Comparison of ENCODE assay signal across 35 cellular contexts in the genomic region with DNA sequence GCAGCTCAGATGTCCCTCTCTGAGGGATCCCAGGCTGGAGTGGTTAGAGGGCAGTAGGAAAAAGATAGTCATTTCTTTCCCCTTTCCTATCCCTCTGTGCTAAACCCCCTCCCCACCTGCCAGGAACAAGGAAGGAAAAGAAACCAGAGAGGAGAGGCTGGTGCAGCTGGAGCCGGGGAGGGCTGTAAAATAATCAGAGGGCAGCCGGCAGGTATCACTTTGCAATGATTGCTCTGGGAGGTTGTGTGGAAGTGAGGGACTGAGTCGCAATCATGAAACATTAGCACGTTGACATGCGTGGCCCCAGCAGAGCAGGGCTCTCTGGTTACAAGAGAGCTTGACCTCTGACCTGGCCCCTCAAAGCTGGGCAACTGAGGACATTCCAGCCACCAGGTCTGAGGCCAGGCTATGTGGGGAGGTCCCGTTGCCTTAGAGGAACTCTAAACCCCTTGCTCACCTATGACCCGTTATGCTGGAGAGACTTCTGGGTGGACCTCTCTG.
"Had no signal": no experiment of that assay in that cellular context is flagged by ENCODE, and none has a peak within 500 bp of the region (broad histone marks: within the 10 kb centered on the region; RNA-seq: fewer than 3 reads in every experiment).

No MANE protein-coding gene starts in this region.

- H3K36me3 ChIP-seq: adrenal gland, cardiac muscle cell, heart left ventricle, WERI-Rb-1 had no signal

- H3K4me1 Mint-ChIP-seq: activated B cell treated with CpG ODN at 0.5 μM for 24 hours; activated naive CD4-positive, alpha-beta T cell treated with anti-CD3 and anti-CD28 coated beads, Interleukin-2, amount 50 U/mL, for 24 hours; activated naive CD8-positive, alpha-beta T cell treated with anti-CD3 and anti-CD28 coated beads for 36 hours; activated naive CD8-positive, alpha-beta T cell treated with anti-CD3 and anti-CD28 coated beads, Interleukin-2, amount 50 U/mL, for 24 hours; T-cell had no signal

- H3K4me3 Mint-ChIP-seq: activated B cell treated with CpG ODN at 0.5 μM for 24 hours; activated CD8-positive, alpha-beta T cell treated with anti-CD3 and anti-CD28 coated beads for 36 hours; activated naive CD4-positive, alpha-beta T cell treated with anti-CD3 and anti-CD28 coated beads for 36 hours; activated naive CD4-positive, alpha-beta T cell treated with anti-CD3 and anti-CD28 coated beads, Interleukin-2, amount 50 U/mL, for 24 hours; activated naive CD8-positive, alpha-beta T cell treated with anti-CD3 and anti-CD28 coated beads for 36 hours; activated naive CD8-positive, alpha-beta T cell treated with anti-CD3 and anti-CD28 coated beads, Interleukin-2, amount 50 U/mL, for 24 hours; activated T-helper 1 cell treated with anti-CD3 and anti-CD28 coated beads, Interleukin-12 subunit alpha, Interleukin-12 subunit beta, Interleukin-2, Interleukin-4 antibody, amounts not matched to agents 30 ng/mL and 10 ng/mL and 1 ng/mL, durations not matched to agents 14 hours and 24 hours and 36 hours; dendritic cell treated with granulocyte-macrophage colony-stimulating factor and Interleukin-4, amounts not matched to agents 40 ng/mL and 50 ng/mL, for 4 days; endodermal cell; T-cell; T-helper 1 cell treated with Interleukin-12 subunit alpha and Interleukin-12 subunit beta and Interleukin-4 antibody, amounts not matched to agents 30 μg/mL and 1 μg/mL, for 36 hours had no signal

- DNase-seq: activated B cell treated with CpG ODN at 0.5 μM for 24 hours; activated CD4-positive, alpha-beta T cell treated with anti-CD3 and anti-CD28 coated beads for 48 hours; activated CD4-positive, alpha-beta T cell treated with anti-CD3 and anti-CD28 coated beads, Interleukin-2, amount 50 U/mL, for 1 hour; activated CD4-positive, alpha-beta T cell treated with anti-CD3 and anti-CD28 coated beads, Interleukin-2, amount 50 U/mL, for 48 hours; activated CD8-positive, alpha-beta memory T cell treated with anti-CD3 and anti-CD28 coated beads for 24 hours; activated CD8-positive, alpha-beta T cell treated with anti-CD3 and anti-CD28 coated beads for 36 hours; activated effector memory CD4-positive, alpha-beta T cell treated with anti-CD3 and anti-CD28 coated beads, Interleukin-2, amount 50 U/mL, for 16 hours; activated naive CD4-positive, alpha-beta T cell treated with anti-CD3 and anti-CD28 coated beads for 36 hours; activated naive CD8-positive, alpha-beta T cell treated with anti-CD3 and anti-CD28 coated beads for 36 hours; activated naive CD8-positive, alpha-beta T cell treated with anti-CD3 and anti-CD28 coated beads, Interleukin-2, amount 50 U/mL, for 24 hours; activated T-cell treated with anti-CD3 and anti-CD28 coated beads, Interleukin-2, amount 50 U/mL, for 1 hour; activated T-cell treated with anti-CD3 and anti-CD28 coated beads, Interleukin-2, amount 50 U/mL, for 48 hours; adrenal gland; amygdala; aorta; body of pancreas; central memory CD4-positive, alpha-beta T cell; dorsolateral prefrontal cortex; effector memory CD4-positive, alpha-beta T cell; endodermal cell; foreskin fibroblast; glutamatergic neuron; heart left ventricle; T-cell; T-helper 9 cell; WERI-Rb-1 had no signal

- H3K4me3 ChIP-seq: adrenal gland, body of pancreas, cardiac muscle cell, coronary artery, dorsolateral prefrontal cortex, heart left ventricle had no signal

- H3K27ac Mint-ChIP-seq: activated B cell treated with CpG ODN at 0.5 μM for 24 hours; activated CD8-positive, alpha-beta T cell treated with anti-CD3 and anti-CD28 coated beads for 36 hours; activated naive CD4-positive, alpha-beta T cell treated with anti-CD3 and anti-CD28 coated beads for 36 hours; activated naive CD4-positive, alpha-beta T cell treated with anti-CD3 and anti-CD28 coated beads, Interleukin-2, amount 50 U/mL, for 24 hours; activated naive CD8-positive, alpha-beta T cell treated with anti-CD3 and anti-CD28 coated beads for 36 hours; activated naive CD8-positive, alpha-beta T cell treated with anti-CD3 and anti-CD28 coated beads, Interleukin-2, amount 50 U/mL, for 24 hours; activated T-helper 1 cell treated with anti-CD3 and anti-CD28 coated beads, Interleukin-12 subunit alpha, Interleukin-12 subunit beta, Interleukin-2, Interleukin-4 antibody, amounts not matched to agents 30 ng/mL and 10 ng/mL and 1 ng/mL, durations not matched to agents 14 hours and 24 hours and 36 hours; activated T-helper 2 cell treated with anti-CD3 and anti-CD28 coated beads, Interferon-gamma antibody, Interleukin-2, Interleukin-4, amounts not matched to agents 10 μg/mL and 5 μg/mL and 100 μg/mL, durations not matched to agents 14 hours and 24 hours and 36 hours; dendritic cell treated with granulocyte-macrophage colony-stimulating factor and Interleukin-4, amounts not matched to agents 40 ng/mL and 50 ng/mL, for 4 days; endodermal cell; T-cell; T-helper 1 cell treated with Interleukin-12 subunit alpha and Interleukin-12 subunit beta and Interleukin-4 antibody, amounts not matched to agents 30 μg/mL and 1 μg/mL, for 36 hours had no signal

- H3K4me1 ChIP-seq: adrenal gland had no signal

- ATAC-seq: activated CD4-positive, CD25-positive, alpha-beta regulatory T cell treated with anti-CD3 and anti-CD28 coated beads, Interleukin-2, amount 50 U/mL, for 24 hours; activated CD8-positive, alpha-beta T cell treated with anti-CD3 and anti-CD28 coated beads for 36 hours; activated naive CD8-positive, alpha-beta T cell treated with anti-CD3 and anti-CD28 coated beads, Interleukin-2, amount 50 U/mL, for 24 hours; body of pancreas; esophagus mucosa; heart left ventricle; T-cell had no signal

- H3K27ac ChIP-seq: adrenal gland, body of pancreas, cardiac muscle cell, coronary artery, dorsolateral prefrontal cortex, heart left ventricle, WERI-Rb-1 had no signal

- H3K27me3 ChIP-seq: adrenal gland, body of pancreas, cardiac muscle cell, heart left ventricle had no signal

- H3K36me3 Mint-ChIP-seq: activated naive CD4-positive, alpha-beta T cell treated with anti-CD3 and anti-CD28 coated beads, Interleukin-2, amount 50 U/mL, for 24 hours; activated naive CD8-positive, alpha-beta T cell treated with anti-CD3 and anti-CD28 coated beads for 36 hours; T-cell had no signal

- H3K9me3 ChIP-seq: adrenal gland, body of pancreas had no signal

- H3K9me3 Mint-ChIP-seq: activated B cell treated with CpG ODN at 0.5 μM for 24 hours; activated naive CD4-positive, alpha-beta T cell treated with anti-CD3 and anti-CD28 coated beads, Interleukin-2, amount 50 U/mL, for 24 hours; activated naive CD8-positive, alpha-beta T cell treated with anti-CD3 and anti-CD28 coated beads for 36 hours; activated naive CD8-positive, alpha-beta T cell treated with anti-CD3 and anti-CD28 coated beads, Interleukin-2, amount 50 U/mL, for 24 hours; activated T-helper 1 cell treated with anti-CD3 and anti-CD28 coated beads, Interleukin-12 subunit alpha, Interleukin-12 subunit beta, Interleukin-2, Interleukin-4 antibody, amounts not matched to agents 30 ng/mL and 10 ng/mL and 1 ng/mL, durations not matched to agents 14 hours and 24 hours and 36 hours; activated T-helper 2 cell treated with anti-CD3 and anti-CD28 coated beads, Interferon-gamma antibody, Interleukin-2, Interleukin-4, amounts not matched to agents 10 μg/mL and 5 μg/mL and 100 μg/mL, durations not matched to agents 14 hours and 24 hours and 36 hours; dendritic cell treated with granulocyte-macrophage colony-stimulating factor and Interleukin-4, amounts not matched to agents 40 ng/mL and 50 ng/mL, for 4 days; T-helper 1 cell treated with Interleukin-12 subunit alpha and Interleukin-12 subunit beta and Interleukin-4 antibody, amounts not matched to agents 30 μg/mL and 1 μg/mL, for 36 hours had no signal

- H3K27me3 Mint-ChIP-seq: activated CD8-positive, alpha-beta T cell treated with anti-CD3 and anti-CD28 coated beads for 36 hours; activated naive CD8-positive, alpha-beta T cell treated with anti-CD3 and anti-CD28 coated beads for 36 hours; activated naive CD8-positive, alpha-beta T cell treated with anti-CD3 and anti-CD28 coated beads, Interleukin-2, amount 50 U/mL, for 24 hours; dendritic cell treated with granulocyte-macrophage colony-stimulating factor and Interleukin-4, amounts not matched to agents 40 ng/mL and 50 ng/mL, for 4 days had no signal
